ENCODE assay signal across 11 cellular contexts in genomic region chr11:36726420-36726819, GRCh38.
"Had no signal": no experiment of that assay in that cellular context is flagged by ENCODE, and none has a peak within 500 bp of the region (broad histone marks: within the 10 kb centered on the region; RNA-seq: fewer than 3 reads in every experiment).

No MANE protein-coding gene starts in this region.

- H3K4me3 Mint-ChIP-seq: GM23338, H9, HFFc6 had no signal

- H3K9me3 ChIP-seq: HAP-1 had no signal

- ATAC-seq: GM23338, HCT116 had no signal

- H3K9me3 Mint-ChIP-seq: GM23338, HFFc6 had no signal

- H3K36me3 ChIP-seq: HAP-1 had no signal

- DNase-seq: GM23248, GOT3, H7, H9, HCEC 1CT, HFFc6 had no signal

- H3K27ac ChIP-seq: GM23248 had no signal

- H3K27ac Mint-ChIP-seq: GM23338, HFFc6 had no signal

- FAIRE-seq: H1, H54 had no signal

- H3K4me2 ChIP-seq: GM23338 had no signal

- H3K4me1 ChIP-seq: HAP-1 had no signal

- H3K4me3 ChIP-seq: GM23248, GM23338, HAP-1 had no signal

- H3K4me1 Mint-ChIP-seq: GM23338 had no signal
